ENCODE assay signal across 27 cellular contexts in genomic region chr13:76693086-76693485, GRCh38.
"Had no signal": no experiment of that assay in that cellular context is flagged by ENCODE, and none has a peak within 500 bp of the region (broad histone marks: within the 10 kb centered on the region; RNA-seq: fewer than 3 reads in every experiment).

No MANE protein-coding gene starts in this region.

- H3K27ac Mint-ChIP-seq: natural killer cell treated with Interleukin-12 subunit alpha and Interleukin-12 subunit beta and Interleukin-15 and Interleukin-18, amount 100 ng/mL, for 72 hours; nephron progenitor cell; progenitor cell of endocrine pancreas; stimulated activated effector memory CD8-positive, alpha-beta T cell treated with anti-CD3 and anti-CD28 coated beads, Interleukin-12 subunit alpha, Interleukin-12 subunit beta, amount 100 ng/mL, for 72 hours; stimulated activated naive B cell treated with anti-CD40 and anti-IgM and Interleukin-4, amounts not matched to agents 10 μg/mL and 1 μg/mL and 100 μg/mL, for 72 hours; stimulated activated naive CD8-positive, alpha-beta T cell treated with anti-CD3 and anti-CD28 coated beads, Interleukin-15, Interleukin-2, amounts not matched to agents 100 ng/mL and 50 ng/mL, for 24 hours had no signal

- DNase-seq: nephron progenitor cell; nucleus accumbens; ovary; posterior cingulate gyrus; psoas muscle; right cardiac atrium; right lobe of liver; sigmoid colon; small intestine; stimulated activated CD4-positive, alpha-beta T cell treated with anti-CD3 and anti-CD28 coated beads, Interleukin-15, amount 100 ng/mL, for 24 hours; stimulated activated CD4-positive, alpha-beta T cell treated with anti-CD3 and anti-CD28 coated beads, Interleukin-2, amount 100 ng/mL, for 24 hours; stimulated activated CD4-positive, alpha-beta T cell treated with anti-CD3 and anti-CD28 coated beads, Interleukin-2, amount 100 ng/mL, for 48 hours; stimulated activated CD4-positive, alpha-beta T cell treated with anti-CD3 and anti-CD28 coated beads, Interleukin-4, amount 100 ng/mL, for 24 hours; stimulated activated naive B cell treated with anti-CD40 and anti-IgM and Interleukin-4, amounts not matched to agents 10 μg/mL and 1 μg/mL and 100 μg/mL, for 72 hours; stimulated activated naive CD4-positive, alpha-beta T cell treated with Interleukin-2 at 50 U/mL for 16 hours; stomach; thyroid gland; upper lobe of left lung had no signal

- ATAC-seq: natural killer cell treated with Interleukin-12 subunit alpha and Interleukin-12 subunit beta and Interleukin-15 and Interleukin-18, amount 100 ng/mL, for 72 hours; psoas muscle; right cardiac atrium; right lobe of liver; stimulated activated effector memory CD8-positive, alpha-beta T cell treated with anti-CD3 and anti-CD28 coated beads, Interleukin-12 subunit alpha, Interleukin-12 subunit beta, amount 100 ng/mL, for 72 hours; stimulated activated naive B cell treated with anti-CD40 and anti-IgM and Interleukin-4, amounts not matched to agents 10 μg/mL and 1 μg/mL and 100 μg/mL, for 72 hours had no signal

- H3K9me3 Mint-ChIP-seq: nephron progenitor cell; stimulated activated effector memory CD8-positive, alpha-beta T cell treated with anti-CD3 and anti-CD28 coated beads, Interleukin-12 subunit alpha, Interleukin-12 subunit beta, amount 100 ng/mL, for 72 hours; stimulated activated naive CD8-positive, alpha-beta T cell treated with anti-CD3 and anti-CD28 coated beads, Interleukin-15, Interleukin-2, amounts not matched to agents 100 ng/mL and 50 ng/mL, for 24 hours had no signal

- H3K27me3 ChIP-seq: neutrophil, ovary, right lobe of liver, sigmoid colon, stomach, thyroid gland, tibial nerve, upper lobe of left lung, vagina had no signal

- H3K36me3 ChIP-seq: neutrophil, ovary, right lobe of liver, sigmoid colon, stomach, thoracic aorta, thyroid gland, tibial nerve, upper lobe of left lung, vagina had no signal

- H3K27me3 Mint-ChIP-seq: stimulated activated naive CD8-positive, alpha-beta T cell treated with anti-CD3 and anti-CD28 coated beads, Interleukin-15, Interleukin-2, amounts not matched to agents 100 ng/mL and 50 ng/mL, for 24 hours had no signal

- H3K4me1 Mint-ChIP-seq: nephron progenitor cell; stimulated activated effector memory CD8-positive, alpha-beta T cell treated with anti-CD3 and anti-CD28 coated beads, Interleukin-12 subunit alpha, Interleukin-12 subunit beta, amount 100 ng/mL, for 72 hours; stimulated activated naive B cell treated with anti-CD40 and anti-IgM and Interleukin-4, amounts not matched to agents 10 μg/mL and 1 μg/mL and 100 μg/mL, for 72 hours had no signal

- H3K4me3 Mint-ChIP-seq: natural killer cell treated with Interleukin-12 subunit alpha and Interleukin-12 subunit beta and Interleukin-15 and Interleukin-18, amount 100 ng/mL, for 72 hours; nephron progenitor cell; neural crest cell; stimulated activated effector memory CD8-positive, alpha-beta T cell treated with anti-CD3 and anti-CD28 coated beads, Interleukin-12 subunit alpha, Interleukin-12 subunit beta, amount 100 ng/mL, for 72 hours; stimulated activated naive B cell treated with anti-CD40 and anti-IgM and Interleukin-4, amounts not matched to agents 10 μg/mL and 1 μg/mL and 100 μg/mL, for 72 hours; stimulated activated naive CD8-positive, alpha-beta T cell treated with anti-CD3 and anti-CD28 coated beads, Interleukin-15, Interleukin-2, amounts not matched to agents 100 ng/mL and 50 ng/mL, for 24 hours had no signal

- H3K36me3 Mint-ChIP-seq: natural killer cell treated with Interleukin-12 subunit alpha and Interleukin-12 subunit beta and Interleukin-15 and Interleukin-18, amount 100 ng/mL, for 72 hours; stimulated activated effector memory CD8-positive, alpha-beta T cell treated with anti-CD3 and anti-CD28 coated beads, Interleukin-12 subunit alpha, Interleukin-12 subunit beta, amount 100 ng/mL, for 72 hours; stimulated activated naive B cell treated with anti-CD40 and anti-IgM and Interleukin-4, amounts not matched to agents 10 μg/mL and 1 μg/mL and 100 μg/mL, for 72 hours had no signal

- H3K4me3 ChIP-seq: ovary, psoas muscle, right lobe of liver, sigmoid colon, stomach, thoracic aorta, thyroid gland, tibial nerve, upper lobe of left lung, vagina had no signal

- H3K9me3 ChIP-seq: neutrophil, ovary, psoas muscle, right lobe of liver, sigmoid colon, stomach, thoracic aorta, thyroid gland, tibial nerve, upper lobe of left lung, vagina had no signal
